In the genomic region with DNA sequence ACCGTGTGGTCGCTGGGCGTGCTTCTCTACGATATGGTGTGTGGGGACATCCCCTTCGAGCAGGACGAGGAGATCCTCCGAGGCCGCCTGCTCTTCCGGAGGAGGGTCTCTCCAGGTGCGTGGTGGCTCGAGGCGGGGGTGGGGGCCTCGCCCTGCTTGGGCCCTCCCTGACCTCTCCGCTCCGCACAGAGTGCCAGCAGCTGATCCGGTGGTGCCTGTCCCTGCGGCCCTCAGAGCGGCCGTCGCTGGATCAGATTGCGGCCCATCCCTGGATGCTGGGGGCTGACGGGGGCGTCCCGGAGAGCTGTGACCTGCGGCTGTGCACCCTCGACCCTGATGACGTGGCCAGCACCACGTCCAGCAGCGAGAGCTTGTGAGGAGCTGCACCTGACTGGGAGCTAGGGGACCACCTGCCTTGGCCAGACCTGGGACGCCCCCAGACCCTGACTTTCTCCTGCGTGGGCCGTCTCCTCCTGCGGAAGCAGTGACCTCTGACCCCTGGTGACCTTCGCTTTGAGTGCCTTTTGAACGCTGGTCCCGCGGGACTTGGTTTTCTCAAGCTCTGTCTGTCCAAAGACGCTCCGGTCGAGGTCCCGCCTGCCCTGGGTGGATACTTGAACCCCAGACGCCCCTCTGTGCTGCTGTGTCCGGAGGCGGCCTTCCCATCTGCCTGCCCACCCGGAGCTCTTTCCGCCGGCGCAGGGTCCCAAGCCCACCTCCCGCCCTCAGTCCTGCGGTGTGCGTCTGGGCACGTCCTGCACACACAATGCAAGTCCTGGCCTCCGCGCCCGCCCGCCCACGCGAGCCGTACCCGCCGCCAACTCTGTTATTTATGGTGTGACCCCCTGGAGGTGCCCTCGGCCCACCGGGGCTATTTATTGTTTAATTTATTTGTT, we compare ENCODE assay signal across 9 cellular contexts. TPM values are rescaled to one million over a fixed set of nuclear protein-coding genes. Genes with fewer than 3 reads are reported as not detected.
DNase-seq lines count a peak whose midpoint lies in the region; ATAC-seq and TF ChIP-seq lines count a peak whose summit lies in the region.
"Had no signal": no experiment of that assay in that cellular context is flagged by ENCODE, and none has a peak within 500 bp of the region (broad histone marks: within the 10 kb centered on the region; RNA-seq: fewer than 3 reads in every experiment).

No MANE protein-coding gene starts in this region.

- DNase-seq in stimulated activated naive CD8-positive, alpha-beta T cell treated with anti-CD3 and anti-CD28 coated beads, Interleukin-15, Interleukin-2, amounts not matched to agents 100 U/mL and 50 U/mL, for 24 hours = no peak
- no peak for DNase-seq in cardiac fibroblast (ENCODE audit: low read depth in 2 of 2)
- DNase-seq in lower lobe of right lung = peak; percentile 55
- DNase-seq in tibial artery = peak; percentile 41 to 74
- no peak for DNase-seq in middle frontal gyrus (ENCODE audit: extremely low spot score, low spot score)

- peak overlapping the region; percentile 85 for H3K27ac Mint-ChIP-seq in stimulated activated naive CD8-positive, alpha-beta T cell treated with anti-CD3 and anti-CD28 coated beads, Interleukin-15, Interleukin-2, amounts not matched to agents 100 ng/mL and 50 ng/mL, for 24 hours

- no peaks in the 10 kb centered on the region for H3K27me3 Mint-ChIP-seq in stimulated activated naive CD8-positive, alpha-beta T cell treated with anti-CD3 and anti-CD28 coated beads, Interleukin-15, Interleukin-2, amounts not matched to agents 100 ng/mL and 50 ng/mL, for 24 hours

- no peaks in the 10 kb centered on the region for H3K9me3 Mint-ChIP-seq in stimulated activated naive CD8-positive, alpha-beta T cell treated with anti-CD3 and anti-CD28 coated beads, Interleukin-15, Interleukin-2, amounts not matched to agents 100 ng/mL and 50 ng/mL, for 24 hours

- H3K4me1 ChIP-seq in lower lobe of right lung (peaks cover 75% of the 10 kb centered on the region), tibial artery (peaks cover 0 to 80% (median 45%) of the 10 kb centered on the region in 4 donors)

- H3K9me3 ChIP-seq in lower lobe of right lung (no peaks in the 10 kb centered on the region), tibial artery (no peaks in the 10 kb centered on the region)

- intact Hi-C loops in lower lobe of right lung (cut with DNase I) (no loop called here), tibial artery (cut with DNase I; ENCODE audit: low total_unique reads) (loop anchor here (10.0 kb wide), 1 partner anchor 342 kb away; a partner anchor contains a TSS)

- no peak for TF ChIP-seq CTCF in cardiac fibroblast (IDR thresholded peaks at IDR 0.05; ENCODE audit: low read depth, low read length)
- TF ChIP-seq CTCF in lower lobe of right lung (IDR thresholded peaks at IDR 0.05) = no peak
- TF ChIP-seq CTCF in tibial artery (IDR thresholded peaks at IDR 0.05) = no peak

- H3K27me3 ChIP-seq in lower lobe of right lung (ENCODE audit: low read depth) (no peaks in the 10 kb centered on the region), tibial artery (no peaks in the 10 kb centered on the region)

- peaks cover 28% of the 10 kb centered on the region for H3K36me3 Mint-ChIP-seq in stimulated activated naive CD8-positive, alpha-beta T cell treated with anti-CD3 and anti-CD28 coated beads, Interleukin-15, Interleukin-2, amounts not matched to agents 100 ng/mL and 50 ng/mL, for 24 hours (ENCODE audit: low read depth)

- H3K36me3 ChIP-seq in lower lobe of right lung (peaks cover 40% of the 10 kb centered on the region), tibial artery (peaks cover 17 to 35% (median 35%) of the 10 kb centered on the region in 3 donors)

- H3K27ac ChIP-seq in lower lobe of right lung (peak overlapping the region; percentile 94), tibial artery (peak overlapping the region; percentile 88 to 89)

- H3K4me1 Mint-ChIP-seq in stimulated activated naive CD8-positive, alpha-beta T cell treated with anti-CD3 and anti-CD28 coated beads, Interleukin-15, Interleukin-2, amounts not matched to agents 100 ng/mL and 50 ng/mL, for 24 hours (ENCODE audit: low read depth) = peaks cover 44% of the 10 kb centered on the region

- ATAC-seq in stimulated activated naive CD8-positive, alpha-beta T cell treated with anti-CD3 and anti-CD28 coated beads, Interleukin-15, Interleukin-2, amounts not matched to agents 100 U/mL and 50 U/mL, for 24 hours = no peak
- ATAC-seq in lower lobe of right lung = no peak
- no peak for ATAC-seq in GM19463 (IDR thresholded peaks at IDR 0.05; ENCODE audit: unreplicated experiment)
- ATAC-seq in GM21423 (IDR thresholded peaks at IDR 0.05; ENCODE audit: unreplicated experiment) = no peak

- peak overlapping the region; percentile 93 for H3K4me3 Mint-ChIP-seq in stimulated activated naive CD8-positive, alpha-beta T cell treated with anti-CD3 and anti-CD28 coated beads, Interleukin-15, Interleukin-2, amounts not matched to agents 100 ng/mL and 50 ng/mL, for 24 hours

- peak overlapping the region; percentile 72 to 89 for H3K4me3 ChIP-seq in cardiac fibroblast (replicated peaks in 1 of 2; ENCODE audit: low read depth in 2 of 2, low read length in 2 of 2)
- H3K4me3 ChIP-seq in lower lobe of right lung = peak overlapping the region; percentile 95
- peak overlapping the region; percentile 81 to 85 for H3K4me3 ChIP-seq in tibial artery

RNA-seq across cellular contexts. Expression of a gene that starts 2.4 kb away (rescaled TPM):
- total RNA-seq in lower lobe of right lung = 94.7 TPM

RNA-seq across cellular contexts. Expression of a gene that starts 44.6 kb away (rescaled TPM):
- 42.7 TPM for total RNA-seq in lower lobe of right lung

RNA-seq across cellular contexts. Expression of a gene that starts 44.8 kb away (rescaled TPM):
- 25.9 TPM for total RNA-seq in lower lobe of right lung

RNA-seq across cellular contexts. Expression of a gene that starts 49.6 kb away (rescaled TPM):
- 0.09 TPM for total RNA-seq in lower lobe of right lung
- total RNA-seq: dermis microvascular lymphatic vessel endothelial cell had no signal

Comparison
In these comparisons a context has a peak if more than half of its experiments do, and no peak if none do; other contexts are left out.
1. DNase-seq: peak in lower lobe of right lung (single experiment) and tibial artery (2 of 2); none in stimulated activated naive CD8-positive, alpha-beta T cell treated with anti-CD3 and anti-CD28 coated beads, Interleukin-15, Interleukin-2, amounts not matched to agents 100 U/mL and 50 U/mL, for 24 hours (single experiment), cardiac fibroblast (0 of 2) and middle frontal gyrus (single experiment).
2. Peak in every context shown above with its lines, with median percentiles within 50 percentile points of each other: H3K4me3 ChIP-seq.